ENCODE assay signal across 8 cellular contexts in genomic region chr17:38853292-38854219, GRCh38. TPM values are rescaled to one million over a fixed set of nuclear protein-coding genes. Genes with fewer than 3 reads are reported as not detected.
DNase-seq lines count a peak whose midpoint lies in the region; ATAC-seq and TF ChIP-seq lines count a peak whose summit lies in the region.

RPL23 (minus strand) TSS chr17:38853721; CDS start chr17:38853710, 11 bp downstream.

- H3K9me3 Mint-ChIP-seq in GM23338 (0 out of 3 replicates have a peak, but pooled peaks cover 4% of the 10 kb centered on the region), natural killer cell (no peaks in the 10 kb centered on the region)
- H3K9me3 Mint-ChIP-seq in activated T-helper 17 cell treated with anti-CD3 and anti-CD28 coated beads, Interleukin-2, amount 50 U/mL, for 72 hours = no peaks in the 10 kb centered on the region

- H3K79me2 ChIP-seq in DND-41 (ENCODE audit: insufficient read depth, low read length) (peaks cover 42% of the 10 kb centered on the region), GM23338 (replicated peaks; ENCODE audit: insufficient read depth) (peaks cover 46% of the 10 kb centered on the region), Loucy (ENCODE audit: insufficient read depth, low read length) (peaks cover 51% of the 10 kb centered on the region), fibroblast of lung (ENCODE audit: control insufficient read depth, insufficient read depth, low read length) (peaks cover 39% of the 10 kb centered on the region)

- H3K4me1 ChIP-seq in DND-41 (ENCODE audit: insufficient read depth, low read length) = peaks cover 41% of the 10 kb centered on the region
- peaks cover 23% of the 10 kb centered on the region for H3K4me1 ChIP-seq in GM23338 (ENCODE audit: insufficient read depth)
- peaks cover 31% of the 10 kb centered on the region for H3K4me1 ChIP-seq in Loucy (ENCODE audit: insufficient read depth, low read length, poor library complexity, severe bottlenecking)
- peaks cover 14% of the 10 kb centered on the region for H3K4me1 ChIP-seq in RWPE2 (ENCODE audit: insufficient read depth, poor library complexity, severe bottlenecking)
- H3K4me1 ChIP-seq in fibroblast of lung (ENCODE audit: control insufficient read depth, extremely low read depth, insufficient read depth, low read length) = peaks cover 2% of the 10 kb centered on the region

- H3K9me3 ChIP-seq in DND-41 (ENCODE audit: insufficient read depth, low read length, severe bottlenecking) = no peaks in the 10 kb centered on the region
- H3K9me3 ChIP-seq in Loucy (ENCODE audit: insufficient read depth, low read depth, low read length) = no peaks in the 10 kb centered on the region
- no peaks in the 10 kb centered on the region for H3K9me3 ChIP-seq in RWPE2 (ENCODE audit: severe bottlenecking)
- no peaks in the 10 kb centered on the region for H3K9me3 ChIP-seq in fibroblast of lung (ENCODE audit: control insufficient read depth, insufficient read depth, low read depth, low read length)

- peaks cover 12% of the 10 kb centered on the region for H3K27me3 Mint-ChIP-seq in GM23338 (ENCODE audit: insufficient read depth, low read depth, poor library complexity)
- H3K27me3 Mint-ChIP-seq in activated T-helper 17 cell treated with anti-CD3 and anti-CD28 coated beads, Interleukin-2, amount 50 U/mL, for 72 hours = no peaks in the 10 kb centered on the region
- H3K27me3 Mint-ChIP-seq in natural killer cell (ENCODE audit: low read depth in 2 of 2) = no peaks in the 10 kb centered on the region

- H3K9ac ChIP-seq in DND-41 (ENCODE audit: low read depth, low read length) (peak within 1 kb of the TSS; percentile 68), Loucy (ENCODE audit: low read depth, low read length, poor library complexity, severe bottlenecking) (peak within 1 kb of the TSS; percentile 94), fibroblast of lung (ENCODE audit: insufficient read depth, low read length) (peak within 1 kb of the TSS; percentile 80)

- peak within 1 kb of the TSS; percentile 61 to 75 for H3K4me3 ChIP-seq in DND-41 (ENCODE audit: low read depth in 1 of 2, low read length in 2 of 2)
- H3K4me3 ChIP-seq in GM23338 = peak within 1 kb of the TSS; percentile 100
- peak within 1 kb of the TSS; percentile 95 for H3K4me3 ChIP-seq in Loucy (ENCODE audit: low read length, poor library complexity, severe bottlenecking)
- peak within 1 kb of the TSS; percentile 65 for H3K4me3 ChIP-seq in RWPE2 (ENCODE audit: severe bottlenecking)
- H3K4me3 ChIP-seq in fibroblast of lung (replicated peaks in 1 of 4; ENCODE audit: control extremely low read depth in 1 of 4, insufficient read depth in 1 of 4, low read depth in 3 of 4, low read length in 4 of 4) = peak within 1 kb of the TSS; percentile 52 to 100 (median 76)

- DNase-seq in DND-41 (peak; percentile 96), GM23338 (ENCODE audit: low spot score) (peak; percentile 99), RWPE2 (ENCODE audit: low spot score) (peak; percentile 90), fibroblast of lung (ENCODE audit: low read depth in 2 of 2) (peak; percentile 95 to 98), natural killer cell (peak; percentile 83)
- peak; percentile 88 to 97 (median 91) for DNase-seq in stimulated activated naive CD4-positive, alpha-beta T cell (lab: John Stamatoyannopoulos, UW)

- H3K4me1 Mint-ChIP-seq in GM23338 (peaks cover 18% of the 10 kb centered on the region; the same call in 2 of the 3 replicates), natural killer cell (peaks cover 42 to 45% of the 10 kb centered on the region in 2 donors)
- peaks cover 29% of the 10 kb centered on the region for H3K4me1 Mint-ChIP-seq in activated T-helper 17 cell treated with anti-CD3 and anti-CD28 coated beads, Interleukin-2, amount 50 U/mL, for 72 hours

- H3K4me2 ChIP-seq in DND-41 (ENCODE audit: insufficient read depth, low read length) (peak within 1 kb of the TSS; percentile 86), GM23338 (peak within 1 kb of the TSS; percentile 100), Loucy (ENCODE audit: low read depth, low read length, poor library complexity, severe bottlenecking) (peak within 1 kb of the TSS; percentile 99), fibroblast of lung (ENCODE audit: extremely low read depth, insufficient read depth, low read length) (peak within 1 kb of the TSS; percentile 99)

- H3F3A ChIP-seq in GM23338 (replicated peaks; ENCODE audit: low read depth) (peaks cover 55% of the 10 kb centered on the region), Loucy (ENCODE audit: low read depth) (peaks cover 8% of the 10 kb centered on the region)

- intact Hi-C loops in natural killer cell (cut with micrococcal nuclease) = loop anchor here (1.0 kb wide), 3 partner anchors 15 to 45 kb away; partner anchors contain the start of gene CWC25

- ATAC-seq in DND-41 (ENCODE audit: insufficient read depth, low read depth) (peak; percentile 85), GM23338 (peak; percentile 87), RWPE2 (ENCODE audit: low read depth) (peak; percentile 81), natural killer cell (peak; percentile 77 to 91 (median 87))
- peak; percentile 92 for ATAC-seq in activated T-helper 17 cell treated with anti-CD3 and anti-CD28 coated beads, Interleukin-2, amount 50 U/mL, for 72 hours (replicated peaks)

- peaks cover 53% of the 10 kb centered on the region for H3K36me3 Mint-ChIP-seq in GM23338 (ENCODE audit: low read depth)
- peaks cover 56% of the 10 kb centered on the region for H3K36me3 Mint-ChIP-seq in activated T-helper 17 cell treated with anti-CD3 and anti-CD28 coated beads, Interleukin-2, amount 50 U/mL, for 72 hours (ENCODE audit: low read depth)
- peaks cover 23% of the 10 kb centered on the region for H3K36me3 Mint-ChIP-seq in natural killer cell

- peak within 1 kb of the TSS; percentile 97 for H3K27ac ChIP-seq in DND-41 (ENCODE audit: low read length)
- H3K27ac ChIP-seq in GM23338 (ENCODE audit: low read depth) = peak within 1 kb of the TSS; percentile 88
- H3K27ac ChIP-seq in RWPE2 (ENCODE audit: poor library complexity, severe bottlenecking) = peak within 1 kb of the TSS; percentile 83
- peak within 1 kb of the TSS; percentile 92 for H3K27ac ChIP-seq in fibroblast of lung (ENCODE audit: insufficient read depth, low read length)

- H4K20me1 ChIP-seq in DND-41 (ENCODE audit: insufficient read depth, low read length) (peaks cover 44% of the 10 kb centered on the region), GM23338 (replicated peaks; ENCODE audit: insufficient read depth) (peaks cover 45% of the 10 kb centered on the region), Loucy (ENCODE audit: insufficient read depth, low read length, poor library complexity, severe bottlenecking) (peaks cover 49% of the 10 kb centered on the region), fibroblast of lung (ENCODE audit: control insufficient read depth, extremely low read depth, insufficient read depth, low read length) (peaks cover 6% of the 10 kb centered on the region)

- H3K27me3 ChIP-seq in DND-41 (ENCODE audit: insufficient read depth, low read length, poor library complexity) = no peaks in the 10 kb centered on the region
- no peaks in the 10 kb centered on the region for H3K27me3 ChIP-seq in GM23338 (ENCODE audit: insufficient read depth)
- peaks cover 7% of the 10 kb centered on the region for H3K27me3 ChIP-seq in Loucy (ENCODE audit: insufficient read depth, low read length, poor library complexity, severe bottlenecking)
- H3K27me3 ChIP-seq in RWPE2 (ENCODE audit: insufficient read depth, poor library complexity, severe bottlenecking) = no peaks in the 10 kb centered on the region
- no peaks in the 10 kb centered on the region for H3K27me3 ChIP-seq in fibroblast of lung (ENCODE audit: control insufficient read depth, insufficient read depth, low read length)

- TF ChIP-seq CTCF in DND-41 (IDR thresholded peaks at IDR 0.05; ENCODE audit: borderline replicate concordance, extremely low read depth, low read length, poor library complexity, severe bottlenecking) = no peak
- no peak for TF ChIP-seq CTCF in GM23338 (conservative IDR thresholded peaks at IDR 0.05; ENCODE audit: low read depth in 2 of 2)
- TF ChIP-seq CTCF in Loucy (conservative IDR thresholded peaks at IDR 0.05; ENCODE audit: low read length) = no peak
- no peak for TF ChIP-seq CTCF in RWPE2 (IDR thresholded peaks at IDR 0.05; ENCODE audit: poor library complexity, severe bottlenecking)
- TF ChIP-seq CTCF in fibroblast of lung (conservative IDR thresholded peaks at IDR 0.05 in 1 of 2, IDR thresholded peaks at IDR 0.05 in 1 of 2; ENCODE audit: low read depth in 1 of 2, low read length in 2 of 2) = no peak
- no peak for TF ChIP-seq CTCF in natural killer cell (IDR thresholded peaks at IDR 0.05)

- H3K9me2 ChIP-seq in GM23338 (ENCODE audit: insufficient read depth) (no peaks in the 10 kb centered on the region), Loucy (replicated peaks; ENCODE audit: low read depth, low read length) (no peaks in the 10 kb centered on the region)

- H3K36me3 ChIP-seq in DND-41 (ENCODE audit: insufficient read depth, low read length) (peaks cover 49% of the 10 kb centered on the region), GM23338 (ENCODE audit: insufficient read depth) (peaks cover 45% of the 10 kb centered on the region), Loucy (ENCODE audit: insufficient read depth, low read length) (peaks cover 39% of the 10 kb centered on the region; the same call in 1 of the 2 replicates), RWPE2 (ENCODE audit: low read depth) (peaks cover 48% of the 10 kb centered on the region), fibroblast of lung (ENCODE audit: control insufficient read depth, insufficient read depth, low read length) (peaks cover 18% of the 10 kb centered on the region)

- H3K27ac Mint-ChIP-seq in GM23338 (peak within 1 kb of the TSS; percentile 100), natural killer cell (peak within 1 kb of the TSS; percentile 99)
- peak within 1 kb of the TSS; percentile 98 for H3K27ac Mint-ChIP-seq in activated T-helper 17 cell treated with anti-CD3 and anti-CD28 coated beads, Interleukin-2, amount 50 U/mL, for 72 hours

- peak within 1 kb of the TSS; percentile 100 for H3K4me3 Mint-ChIP-seq in GM23338
- H3K4me3 Mint-ChIP-seq in activated T-helper 17 cell treated with anti-CD3 and anti-CD28 coated beads, Interleukin-2, amount 50 U/mL, for 72 hours = peak within 1 kb of the TSS; percentile 93
- H3K4me3 Mint-ChIP-seq in natural killer cell = peak within 1 kb of the TSS; percentile 96

- H2AFZ ChIP-seq in DND-41 (ENCODE audit: low read depth, low read length) = peak within 1 kb of the TSS; percentile 77
- H2AFZ ChIP-seq in GM23338 = peak within 1 kb of the TSS; percentile 83
- H2AFZ ChIP-seq in Loucy (ENCODE audit: low read length) = peak within 1 kb of the TSS; percentile 47
- H2AFZ ChIP-seq in fibroblast of lung (ENCODE audit: low read length) = peak within 1 kb of the TSS; percentile 78

RNA-seq across cellular contexts. Expression of gene RPL23, which starts in this region (rescaled TPM):
- 877 and 957 TPM in 2 replicates for total RNA-seq in GM23338 (2014; rRNA removed; shearing (Covaris generic))
- polyA plus RNA-seq in GM23338 (2016; fragmentation: Nextera tagmentation; extraction: Ambion mirVana) (4,267 and 4,484 TPM in 2 replicates), fibroblast of lung (2,492 and 2,693 TPM in 2 replicates)
- total RNA-seq in activated T-helper 17 cell treated with anti-CD3 and anti-CD28 coated beads, Interleukin-2, amount 50 U/mL, for 72 hours = 1,000 to 10,000 TPM; 1,686 to 2,077 TPM
- total RNA-seq in fibroblast of lung (1,552 and 2,520 TPM in 2 replicates), natural killer cell (100 to 1,000 TPM; 752 to 934 (median 923) TPM)
- polyA plus RNA-seq in fibroblast of lung (2012) = 1,846 and 2,298 TPM in 2 replicates
- polyA minus RNA-seq in fibroblast of lung (ENCODE audit: low replicate concordance) = 52.1 and 69.4 TPM in 2 replicates

Comparison
In these comparisons a context has a peak if more than half of its experiments do, and no peak if none do; other contexts are left out.
1. Peak in every context shown above with its lines: DNase-seq, ATAC-seq, H3K4me3 ChIP-seq and H3K27ac ChIP-seq.